Comparison of ENCODE assay signal across 21 cellular contexts in the genomic region with DNA sequence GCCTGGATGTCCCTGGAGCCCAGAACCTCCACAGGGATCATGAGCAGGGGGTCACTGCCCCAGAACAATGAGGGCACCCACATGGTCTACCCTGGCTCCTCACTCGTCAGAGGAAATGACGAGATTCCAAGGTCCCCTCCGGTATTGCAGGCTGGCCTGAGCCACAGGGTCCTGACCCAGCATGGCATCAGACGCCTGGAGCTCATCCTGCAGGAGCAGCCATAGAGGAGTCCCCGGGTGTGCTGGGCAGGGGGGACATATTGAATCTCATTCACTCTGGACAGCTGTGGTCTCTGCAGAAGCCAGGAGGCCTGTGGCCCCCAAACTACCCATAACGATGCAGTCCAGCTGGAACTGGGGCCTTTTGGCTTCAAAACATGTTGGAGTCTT. TPM values are rescaled to one million over a fixed set of nuclear protein-coding genes. Genes with fewer than 3 reads are reported as not detected.
"Had no signal": no experiment of that assay in that cellular context is flagged by ENCODE, and none has a peak within 500 bp of the region (broad histone marks: within the 10 kb centered on the region; RNA-seq: fewer than 3 reads in every experiment).

No MANE protein-coding gene starts in this region.

- DNase-seq: activated CD4-positive, alpha-beta T cell treated with anti-CD3 and anti-CD28 coated beads for 4 hours; activated CD8-positive, alpha-beta T cell treated with anti-CD3 and anti-CD28 coated beads, Interleukin-2, amount 10 ng/mL, durations not matched to agents 7 days and 5 days; activated naive CD4-positive, alpha-beta T cell; brain microvascular endothelial cell; effector memory CD8-positive, alpha-beta T cell; gastrocnemius medialis; heart left ventricle; mucosa of descending colon; naive thymus-derived CD4-positive, alpha-beta T cell; stimulated activated CD4-positive, alpha-beta T cell treated with anti-CD3 and anti-CD28 coated beads, Interleukin-15, amount 100 ng/mL, for 24 hours; stimulated activated CD4-positive, alpha-beta T cell treated with anti-CD3 and anti-CD28 coated beads, Interleukin-4, amount 100 ng/mL, for 1 hour; stimulated activated naive CD4-positive, alpha-beta T cell treated with Interleukin-2 at 50 U/mL for 16 hours; transverse colon had no signal

- H3K27ac ChIP-seq: brain microvascular endothelial cell, epithelial cell of prostate, gastrocnemius medialis, heart left ventricle, right atrium auricular region, skin epidermis, transverse colon had no signal

- ATAC-seq: activated CD8-positive, alpha-beta T cell treated with anti-CD3 and anti-CD28 coated beads, Interleukin-2, amount 10 ng/mL, durations not matched to agents 7 days and 5 days; effector memory CD8-positive, alpha-beta T cell; gastrocnemius medialis; heart left ventricle; mucosa of descending colon; naive thymus-derived CD4-positive, alpha-beta T cell; WTC11 had no signal

- H3K27me3 ChIP-seq: gastrocnemius medialis, right atrium auricular region, transverse colon had no signal

- H3K4me1 ChIP-seq: gastrocnemius medialis, heart left ventricle, right atrium auricular region, transverse colon had no signal

- H3K9me3 ChIP-seq: gastrocnemius medialis, heart left ventricle, mucosa of descending colon, right atrium auricular region, transverse colon had no signal

- H3K27ac Mint-ChIP-seq: activated CD8-positive, alpha-beta T cell treated with anti-CD3 and anti-CD28 coated beads, Interleukin-2, amount 10 ng/mL, durations not matched to agents 7 days and 5 days; dendritic cell treated with granulocyte-macrophage colony-stimulating factor and Interleukin-4, amounts not matched to agents 40 ng/mL and 50 ng/mL, for 4 days; effector memory CD8-positive, alpha-beta T cell; naive thymus-derived CD4-positive, alpha-beta T cell; WTC11 had no signal

- H3K36me3 Mint-ChIP-seq: naive thymus-derived CD4-positive, alpha-beta T cell; WTC11 had no signal

- H3K4me1 Mint-ChIP-seq: central memory CD8-positive, alpha-beta T cell had no signal

- H3K36me3 ChIP-seq: brain microvascular endothelial cell, gastrocnemius medialis, heart left ventricle, right atrium auricular region, transverse colon had no signal

- H3K4me3 Mint-ChIP-seq: activated CD8-positive, alpha-beta T cell treated with anti-CD3 and anti-CD28 coated beads, Interleukin-2, amount 10 ng/mL, durations not matched to agents 7 days and 5 days; central memory CD8-positive, alpha-beta T cell; dendritic cell treated with granulocyte-macrophage colony-stimulating factor and Interleukin-4, amounts not matched to agents 40 ng/mL and 50 ng/mL, for 4 days; effector memory CD8-positive, alpha-beta T cell; naive thymus-derived CD4-positive, alpha-beta T cell; WTC11 had no signal

- H3K9me3 Mint-ChIP-seq: central memory CD8-positive, alpha-beta T cell; dendritic cell treated with granulocyte-macrophage colony-stimulating factor and Interleukin-4, amounts not matched to agents 40 ng/mL and 50 ng/mL, for 4 days; effector memory CD8-positive, alpha-beta T cell; naive thymus-derived CD4-positive, alpha-beta T cell; WTC11 had no signal

- H3K4me3 ChIP-seq: gastrocnemius medialis, heart left ventricle, mucosa of descending colon, right atrium auricular region, skin epidermis, transverse colon had no signal

RNA-seq across cellular contexts. Expression of a gene that starts 27.8 kb away (rescaled TPM):
- total RNA-seq: activated CD8-positive, alpha-beta T cell treated with anti-CD3 and anti-CD28 coated beads, Interleukin-2, amount 10 ng/mL, durations not matched to agents 7 days and 5 days; posterior vena cava had no signal
- polyA plus RNA-seq: naive thymus-derived CD4-positive, alpha-beta T cell had no signal

RNA-seq across cellular contexts. Expression of a gene that starts 35.4 kb away (rescaled TPM):
- total RNA-seq: activated CD8-positive, alpha-beta T cell treated with anti-CD3 and anti-CD28 coated beads, Interleukin-2, amount 10 ng/mL, durations not matched to agents 7 days and 5 days; gastrocnemius medialis; heart left ventricle; naive thymus-derived CD4-positive, alpha-beta T cell; posterior vena cava; right atrium auricular region; T-helper 2 cell treated with Interferon-gamma antibody and Interleukin-4, amounts not matched to agents 100 ng/mL and 5 ng/mL, for 36 hours; transverse colon; WTC11 had no signal
- polyA plus RNA-seq: heart left ventricle; naive thymus-derived CD4-positive, alpha-beta T cell had no signal
